24 cellular contexts compared by ENCODE assay signal in genomic region chr6:86712039-86712438, GRCh38.
"Had no signal": no experiment of that assay in that cellular context is flagged by ENCODE, and none has a peak within 500 bp of the region (broad histone marks: within the 10 kb centered on the region; RNA-seq: fewer than 3 reads in every experiment).

No MANE protein-coding gene starts in this region.

- H3K4me3 Mint-ChIP-seq: activated CD8-positive, alpha-beta T cell treated with anti-CD3 and anti-CD28 coated beads, Interleukin-2, amount 10 ng/mL, durations not matched to agents 7 days and 5 days; activated naive CD4-positive, alpha-beta T cell treated with anti-CD3 and anti-CD28 coated beads, Interleukin-2, amount 50 U/mL, for 24 hours; activated T-cell treated with anti-CD3 and anti-CD28 coated beads, Interleukin-2, amount 50 U/mL, for 24 hours; activated T-helper 1 cell treated with anti-CD3 and anti-CD28 coated beads, Interleukin-12 subunit alpha, Interleukin-12 subunit beta, Interleukin-2, Interleukin-4 antibody, amounts not matched to agents 30 ng/mL and 10 ng/mL and 1 ng/mL, durations not matched to agents 14 hours and 24 hours and 36 hours; WTC11 had no signal

- H3K27me3 Mint-ChIP-seq: activated naive CD4-positive, alpha-beta T cell treated with anti-CD3 and anti-CD28 coated beads, Interleukin-2, amount 50 U/mL, for 24 hours; activated T-cell treated with anti-CD3 and anti-CD28 coated beads, Interleukin-2, amount 50 U/mL, for 24 hours had no signal

- H3K27ac Mint-ChIP-seq: activated CD8-positive, alpha-beta T cell treated with anti-CD3 and anti-CD28 coated beads, Interleukin-2, amount 10 ng/mL, durations not matched to agents 7 days and 5 days; activated naive CD4-positive, alpha-beta T cell treated with anti-CD3 and anti-CD28 coated beads, Interleukin-2, amount 50 U/mL, for 24 hours; activated T-cell treated with anti-CD3 and anti-CD28 coated beads, Interleukin-2, amount 50 U/mL, for 24 hours; activated T-helper 1 cell treated with anti-CD3 and anti-CD28 coated beads, Interleukin-12 subunit alpha, Interleukin-12 subunit beta, Interleukin-2, Interleukin-4 antibody, amounts not matched to agents 30 ng/mL and 10 ng/mL and 1 ng/mL, durations not matched to agents 14 hours and 24 hours and 36 hours; WTC11 had no signal

- DNase-seq: activated CD4-positive, alpha-beta T cell treated with anti-CD3 and anti-CD28 coated beads for 48 hours; activated CD4-positive, alpha-beta T cell treated with anti-CD3 and anti-CD28 coated beads, Interleukin-2, amount 50 U/mL, for 4 hours; activated CD4-positive, CD25-positive, alpha-beta regulatory T cell treated with anti-CD3 and anti-CD28 coated beads, Interleukin-2, amount 50 U/mL, for 72 hours; activated CD8-positive, alpha-beta memory T cell treated with anti-CD3 and anti-CD28 coated beads, Interleukin-2, amount 50 U/mL, for 48 hours; activated CD8-positive, alpha-beta T cell treated with anti-CD3 and anti-CD28 coated beads, Interleukin-2, amount 10 ng/mL, durations not matched to agents 7 days and 5 days; activated effector memory CD4-positive, alpha-beta T cell treated with Interleukin-2 at 50 U/mL for 16 hours; activated naive CD4-positive, alpha-beta T cell; activated T-cell treated with anti-CD3 and anti-CD28 coated beads, Interleukin-2, amount 50 U/mL, for 24 hours; amniotic stem cell; body of pancreas; central memory CD4-positive, alpha-beta T cell; NCI-H1092; NCI-H1417; NCI-H1930; NCI-H2171; NCI-H2227 treated with DMSO at 0.1 percent for 48 hours; NCI-H526; NCI-H774; PC-3; SHP77 treated with DMSO at 0.1 percent for 48 hours; T-helper 1 cell had no signal

- H3K4me1 Mint-ChIP-seq: activated naive CD4-positive, alpha-beta T cell treated with anti-CD3 and anti-CD28 coated beads, Interleukin-2, amount 50 U/mL, for 24 hours had no signal

- H3K9me3 Mint-ChIP-seq: activated T-cell treated with anti-CD3 and anti-CD28 coated beads, Interleukin-2, amount 50 U/mL, for 24 hours; WTC11 had no signal

- H3K36me3 Mint-ChIP-seq: activated naive CD4-positive, alpha-beta T cell treated with anti-CD3 and anti-CD28 coated beads, Interleukin-2, amount 50 U/mL, for 24 hours; WTC11 had no signal
